26 cellular contexts compared by ENCODE assay signal in genomic region chr5:56298329-56298962, GRCh38.
"Had no signal": no experiment of that assay in that cellular context is flagged by ENCODE, and none has a peak within 500 bp of the region (broad histone marks: within the 10 kb centered on the region; RNA-seq: fewer than 3 reads in every experiment).

No MANE protein-coding gene starts in this region.

- H3K9ac ChIP-seq: parathyroid adenoma had no signal

- H3K4me1 ChIP-seq: parathyroid adenoma, vagina had no signal

- H3K4me2 ChIP-seq: smooth muscle cell had no signal

- H3K27me3 ChIP-seq: ascending aorta, brain microvascular endothelial cell, sigmoid colon, testis, vagina had no signal

- H2AFZ ChIP-seq: parathyroid adenoma had no signal

- H3K79me2 ChIP-seq: parathyroid adenoma had no signal

- H3K9me3 ChIP-seq: ascending aorta, sigmoid colon, testis, vagina had no signal

- DNase-seq: activated CD4-positive, alpha-beta T cell treated with anti-CD3 and anti-CD28 coated beads for 48 hours; activated CD8-positive, alpha-beta memory T cell treated with anti-CD3 and anti-CD28 coated beads, Interleukin-2, amount 10 ng/mL, durations not matched to agents 7 days and 5 days; activated CD8-positive, alpha-beta T cell treated with anti-CD3 and anti-CD28 coated beads for 36 hours; activated gamma-delta T cell treated with Interleukin-2 at 50 U/mL for 16 hours; activated T-cell treated with anti-CD3 and anti-CD28 coated beads for 4 hours; brain microvascular endothelial cell; central memory CD4-positive, alpha-beta T cell; dermis blood vessel endothelial cell; effector CD8-positive, alpha-beta T cell; erythroblast; foreskin melanocyte; glutamatergic neuron; left colon; mammary epithelial cell; midbrain; sigmoid colon; stimulated activated CD4-positive, alpha-beta T cell treated with anti-CD3 and anti-CD28 coated beads, Interleukin-15, amount 100 ng/mL, for 24 hours; testis; trophoblast cell had no signal

- H3K27ac ChIP-seq: ascending aorta, brain microvascular endothelial cell, parathyroid adenoma, sigmoid colon, testis, vagina had no signal

- H3K4me3 ChIP-seq: ascending aorta, sigmoid colon, smooth muscle cell, testis, vagina had no signal

- ATAC-seq: activated CD8-positive, alpha-beta memory T cell treated with anti-CD3 and anti-CD28 coated beads, Interleukin-2, amount 10 ng/mL, durations not matched to agents 7 days and 5 days; activated CD8-positive, alpha-beta T cell treated with anti-CD3 and anti-CD28 coated beads for 36 hours; left colon; natural killer cell treated with Interleukin-12 subunit alpha and Interleukin-12 subunit beta and Interleukin-15 and Interleukin-18, amount 100 ng/mL, for 72 hours; stimulated activated memory B cell treated with anti-CD40 and anti-IgM and Interleukin-4, amounts not matched to agents 10 μg/mL and 1 μg/mL and 100 μg/mL, for 72 hours had no signal

- H3K36me3 ChIP-seq: ascending aorta, brain microvascular endothelial cell, sigmoid colon, vagina had no signal

- FAIRE-seq: islet of Langerhans had no signal
